ENCODE assay signal across 22 cellular contexts in genomic region chr22:37201066-37201820, GRCh38. TPM values are rescaled to one million over a fixed set of nuclear protein-coding genes. Genes with fewer than 3 reads are reported as not detected.
DNase-seq lines count a peak whose midpoint lies in the region; ATAC-seq, FAIRE-seq and TF ChIP-seq lines count a peak whose summit lies in the region.
"Had no signal": no experiment of that assay in that cellular context is flagged by ENCODE, and none has a peak within 500 bp of the region (broad histone marks: within the 10 kb centered on the region; RNA-seq: fewer than 3 reads in every experiment).

No MANE protein-coding gene starts in this region.

- no peaks in the 10 kb centered on the region for H4K20me1 ChIP-seq in BLaER1 treated with 17β-estradiol and CSF1 and Interleukin-3, amounts not matched to agents 10 nM and 100 nM

- H3K4me3 ChIP-seq in BLaER1 treated with 17β-estradiol and CSF1 and Interleukin-3, amounts not matched to agents 10 nM and 100 nM = no peak overlapping the region
- H3K4me3 ChIP-seq in tibial nerve = no peak overlapping the region
- H3K4me3 ChIP-seq: GM23248, ovary, PC-9, SK-N-MC had no signal

- H3K9ac ChIP-seq in BLaER1 treated with 17β-estradiol and CSF1 and Interleukin-3, amounts not matched to agents 10 nM and 100 nM = peak overlapping the region in 3 of 11 experiments; percentile 1 to 28 (median 12); a peak in 1 of 22 replicates
- H3K9ac ChIP-seq: GM23248, KMS-11 had no signal

- no peaks in the 10 kb centered on the region for H3K27me3 ChIP-seq in BLaER1 treated with 17β-estradiol and CSF1 and Interleukin-3, amounts not matched to agents 10 nM and 100 nM
- no peaks in the 10 kb centered on the region for H3K27me3 ChIP-seq in tibial nerve
- H3K27me3 ChIP-seq: BE2C, foreskin keratinocyte, ovary had no signal

- H3K36me3 ChIP-seq in BLaER1 treated with 17β-estradiol and CSF1 and Interleukin-3, amounts not matched to agents 10 nM and 100 nM = no peaks in the 10 kb centered on the region
- no peaks in the 10 kb centered on the region for H3K36me3 ChIP-seq in tibial nerve
- H3K36me3 ChIP-seq: BE2C, ovary had no signal

- no peak for TF ChIP-seq EP300 in tibial nerve (IDR thresholded peaks at IDR 0.05)

- TF ChIP-seq CTCF in tibial nerve (IDR thresholded peaks at IDR 0.05) = no peak

- H3K27me3 Mint-ChIP-seq in activated naive CD8-positive, alpha-beta T cell treated with anti-CD3 and anti-CD28 coated beads, Interleukin-2, amount 10 ng/mL, durations not matched to agents 7 days and 5 days = no peaks in the 10 kb centered on the region
- no peaks in the 10 kb centered on the region for H3K27me3 Mint-ChIP-seq in naive thymus-derived CD8-positive, alpha-beta T cell
- H3K27me3 Mint-ChIP-seq: activated CD4-positive, alpha-beta T cell treated with anti-CD3 and anti-CD28 coated beads, Interleukin-2, amount 10 ng/mL, durations not matched to agents 24 days and 14 days had no signal

- TF ChIP-seq POLR2A in tibial nerve (IDR thresholded peaks at IDR 0.05) = no peak

- peaks cover 5% of the 10 kb centered on the region for H3K36me3 Mint-ChIP-seq in activated naive CD8-positive, alpha-beta T cell treated with anti-CD3 and anti-CD28 coated beads, Interleukin-2, amount 10 ng/mL, durations not matched to agents 7 days and 5 days
- H3K36me3 Mint-ChIP-seq in naive thymus-derived CD8-positive, alpha-beta T cell = no peaks in the 10 kb centered on the region

- peak overlapping the region; percentile 42 for H3K27ac Mint-ChIP-seq in activated naive CD8-positive, alpha-beta T cell treated with anti-CD3 and anti-CD28 coated beads, Interleukin-2, amount 10 ng/mL, durations not matched to agents 7 days and 5 days
- peak overlapping the region; percentile 19 to 79 (median 64) for H3K27ac Mint-ChIP-seq in naive thymus-derived CD8-positive, alpha-beta T cell

- no peaks in the 10 kb centered on the region for H3K9me3 Mint-ChIP-seq in activated naive CD8-positive, alpha-beta T cell treated with anti-CD3 and anti-CD28 coated beads, Interleukin-2, amount 10 ng/mL, durations not matched to agents 7 days and 5 days
- H3K9me3 Mint-ChIP-seq in naive thymus-derived CD8-positive, alpha-beta T cell = no peaks in the 10 kb centered on the region
- H3K9me3 Mint-ChIP-seq: activated CD4-positive, alpha-beta T cell treated with anti-CD3 and anti-CD28 coated beads, Interleukin-2, amount 10 ng/mL, durations not matched to agents 24 days and 14 days had no signal

- 86 to 94% methylated on average over 13 of the region's 13 CpGs for WGBS in tibial nerve, 2 donors

- H3K27ac ChIP-seq in BLaER1 treated with 17β-estradiol and CSF1 and Interleukin-3, amounts not matched to agents 10 nM and 100 nM = peak overlapping the region in 1 of 11 experiments; percentile 2; a peak in 1 of 22 replicates
- no peak overlapping the region for H3K27ac ChIP-seq in tibial nerve
- H3K27ac ChIP-seq: foreskin keratinocyte, GM23248, KMS-11, ovary, PC-9, SK-N-MC had no signal

- no peak for DNase-seq in GM18507 (ENCODE audit: extremely low spot score, insufficient read length, low read depth)
- DNase-seq in activated naive CD8-positive, alpha-beta T cell treated with anti-CD3 and anti-CD28 coated beads, Interleukin-2, amount 10 ng/mL, durations not matched to agents 7 days and 5 days = no peak
- peak in 1 of 10 donors; percentile 31 for DNase-seq in naive thymus-derived CD8-positive, alpha-beta T cell
- no peak for DNase-seq in COLO668 (lab: John Stamatoyannopoulos, UW; ENCODE audit: unreplicated experiment)
- DNase-seq in tibial nerve (ENCODE audit: low spot score in 2 of 2) = no peak
- DNase-seq: activated CD4-positive, alpha-beta T cell treated with anti-CD3 and anti-CD28 coated beads, Interleukin-2, amount 10 ng/mL, durations not matched to agents 24 days and 14 days; BE2C; foreskin keratinocyte; GF-D8; NCI-H1105 treated with DMSO at 0.1 percent for 48 hours; NCI-H748 treated with DMSO at 0.1 percent for 48 hours; PC-9; stimulated activated CD4-positive, alpha-beta T cell treated with anti-CD3 and anti-CD28 coated beads, Interleukin-4, amount 100 ng/mL, for 4 hours; stimulated activated CD8-positive, alpha-beta memory T cell treated with anti-CD3 and anti-CD28 coated beads, Interleukin-4, amount 100 ng/mL, for 48 hours had no signal

- POLR2A ChIA-PET in activated naive CD8-positive, alpha-beta T cell treated with anti-CD3 and anti-CD28 coated beads, Interleukin-2, amount 10 ng/mL, durations not matched to agents 7 days and 5 days (lab: Charles Lee) = interaction anchor here (0.6 to 4.8 kb wide), 9 partner anchors 8 to 425 kb away, joined by 3 to 46 read pairs (median 6); partner anchors contain the start of genes IFT27, IL2RB and RAC2
- POLR2A ChIA-PET in naive thymus-derived CD8-positive, alpha-beta T cell (lab: Charles Lee) = interaction anchor here (0.7 to 31.6 kb wide), 7 partner anchors 8 to 271 kb away, joined by 4 to 1090 read pairs (median 28); partner anchors contain the start of genes IL2RB and RAC2

- H3K9me3 ChIP-seq in BLaER1 treated with 17β-estradiol and CSF1 and Interleukin-3, amounts not matched to agents 10 nM and 100 nM (replicated peaks in 1 of 11) = no peaks in the 10 kb centered on the region
- no peaks in the 10 kb centered on the region for H3K9me3 ChIP-seq in tibial nerve
- H3K9me3 ChIP-seq: BE2C, ovary had no signal

- FAIRE-seq in GM18507 (lab: Jason Lieb, UNC) = peak; percentile 46
- FAIRE-seq: colon had no signal

- no peak overlapping the region for H3K4me3 Mint-ChIP-seq in activated naive CD8-positive, alpha-beta T cell treated with anti-CD3 and anti-CD28 coated beads, Interleukin-2, amount 10 ng/mL, durations not matched to agents 7 days and 5 days
- peak overlapping the region in 1 of 10 donors; percentile 34 for H3K4me3 Mint-ChIP-seq in naive thymus-derived CD8-positive, alpha-beta T cell
- H3K4me3 Mint-ChIP-seq: activated CD4-positive, alpha-beta T cell treated with anti-CD3 and anti-CD28 coated beads, Interleukin-2, amount 10 ng/mL, durations not matched to agents 24 days and 14 days had no signal

- peaks cover 33% of the 10 kb centered on the region for H3K4me1 Mint-ChIP-seq in activated naive CD8-positive, alpha-beta T cell treated with anti-CD3 and anti-CD28 coated beads, Interleukin-2, amount 10 ng/mL, durations not matched to agents 7 days and 5 days
- H3K4me1 Mint-ChIP-seq in naive thymus-derived CD8-positive, alpha-beta T cell = peaks cover 19 to 82% (median 75%) of the 10 kb centered on the region in 4 donors

- peaks cover 37 to 55% (median 50%) of the 10 kb centered on the region in 10 experiments for H3K4me1 ChIP-seq in BLaER1 treated with 17β-estradiol and CSF1 and Interleukin-3, amounts not matched to agents 10 nM and 100 nM
- peaks cover 7 to 28% (median 24%) of the 10 kb centered on the region in 4 donors for H3K4me1 ChIP-seq in tibial nerve

- peak overlapping the region; percentile 20 to 98 (median 66); a peak in 18 of 22 replicates for H3K4me2 ChIP-seq in BLaER1 treated with 17β-estradiol and CSF1 and Interleukin-3, amounts not matched to agents 10 nM and 100 nM
- H3K4me2 ChIP-seq: KMS-11, PC-9 had no signal

- ATAC-seq in activated naive CD8-positive, alpha-beta T cell treated with anti-CD3 and anti-CD28 coated beads, Interleukin-2, amount 10 ng/mL, durations not matched to agents 7 days and 5 days (ENCODE audit: low read depth) = no peak
- ATAC-seq in naive thymus-derived CD8-positive, alpha-beta T cell = no peak
- ATAC-seq in GM21717 (IDR thresholded peaks at IDR 0.05; ENCODE audit: unreplicated experiment) = no peak
- ATAC-seq: foreskin keratinocyte had no signal

RNA-seq across cellular contexts. Expression of gene SSTR3, which starts 11.0 kb away (rescaled TPM):
- total RNA-seq in activated naive CD8-positive, alpha-beta T cell treated with anti-CD3 and anti-CD28 coated beads, Interleukin-2, amount 10 ng/mL, durations not matched to agents 7 days and 5 days = 10 to 100 TPM; 10.1 to 11.3 TPM
- 10 to 100 TPM; 13.5 to 13.7 TPM for total RNA-seq in naive thymus-derived CD8-positive, alpha-beta T cell
- 1 to 10 TPM; 2.9 to 7.3 (median 4.2) TPM for polyA plus RNA-seq in naive thymus-derived CD8-positive, alpha-beta T cell
- total RNA-seq in tibial nerve = not detected
- total RNA-seq: foreskin keratinocyte, GM23248, PC-9, skeletal muscle tissue had no signal
- polyA plus RNA-seq: foreskin keratinocyte, GM23248 had no signal

RNA-seq across cellular contexts. Expression of gene C1QTNF6, which starts 13.2 kb away (rescaled TPM):
- 10 to 100 TPM; 15.2 to 15.7 TPM for total RNA-seq in activated naive CD8-positive, alpha-beta T cell treated with anti-CD3 and anti-CD28 coated beads, Interleukin-2, amount 10 ng/mL, durations not matched to agents 7 days and 5 days
- 10 to 100 TPM; 24.6 to 25.7 TPM for total RNA-seq in naive thymus-derived CD8-positive, alpha-beta T cell
- polyA plus RNA-seq in naive thymus-derived CD8-positive, alpha-beta T cell = 1 to 10 TPM in 2 of 3 donors, under 1 TPM in 1; 0.68 to 4.0 (median 1.7) TPM
- 1 to 10 TPM; 2.6 to 3.9 (median 3.4) TPM for total RNA-seq in tibial nerve

RNA-seq across cellular contexts. Expression of gene RAC2, which starts 42.8 kb away (rescaled TPM):
- total RNA-seq in activated naive CD8-positive, alpha-beta T cell treated with anti-CD3 and anti-CD28 coated beads, Interleukin-2, amount 10 ng/mL, durations not matched to agents 7 days and 5 days = 1,000 to 10,000 TPM in 1 of 2 experiments, 100 to 1,000 TPM in 1; 963 to 1,011 TPM
- total RNA-seq in naive thymus-derived CD8-positive, alpha-beta T cell = 100 to 1,000 TPM; 295 to 297 TPM
- polyA plus RNA-seq in naive thymus-derived CD8-positive, alpha-beta T cell = 1,000 to 10,000 TPM in 2 of 3 donors, 100 to 1,000 TPM in 1; 740 to 1,115 (median 1,110) TPM
- total RNA-seq in tibial nerve = 10 to 100 TPM in 1 of 4 donors, 1 to 10 TPM in 3; 6.3 to 18.6 (median 7.8) TPM

RNA-seq across cellular contexts. Expression of gene IL2RB, which starts 51.5 kb away (rescaled TPM):
- 100 to 1,000 TPM; 223 to 232 TPM for total RNA-seq in activated naive CD8-positive, alpha-beta T cell treated with anti-CD3 and anti-CD28 coated beads, Interleukin-2, amount 10 ng/mL, durations not matched to agents 7 days and 5 days
- total RNA-seq in naive thymus-derived CD8-positive, alpha-beta T cell = 10 to 100 TPM; 31.1 to 34.2 TPM
- polyA plus RNA-seq in naive thymus-derived CD8-positive, alpha-beta T cell = 100 to 1,000 TPM in 1 of 3 donors, 10 to 100 TPM in 2; 74.9 to 113 (median 81.1) TPM
- 1 to 10 TPM in 2 of 4 donors, under 1 TPM in 1, not detected in 1; 0.22 to 2.7 (median 1.2) TPM for total RNA-seq in tibial nerve
- total RNA-seq: GM23248 had no signal

Comparison
In these comparisons a context has a peak if more than half of its experiments do, and no peak if none do; other contexts are left out.
1. RNA of gene SSTR3, which starts 11.0 kb away (total RNA-seq): 13.5 to 13.7 TPM in naive thymus-derived CD8-positive, alpha-beta T cell and 10.1 to 11.3 TPM in activated naive CD8-positive, alpha-beta T cell treated with anti-CD3 and anti-CD28 coated beads, Interleukin-2, amount 10 ng/mL, durations not matched to agents 7 days and 5 days; not detected in tibial nerve; every median in the first group is over 10 times any median in the second.
2. RNA of gene RAC2, which starts 42.8 kb away (total RNA-seq): 963 to 1,011 TPM in activated naive CD8-positive, alpha-beta T cell treated with anti-CD3 and anti-CD28 coated beads, Interleukin-2, amount 10 ng/mL, durations not matched to agents 7 days and 5 days and 295 to 297 TPM in naive thymus-derived CD8-positive, alpha-beta T cell; 6.3 to 18.6 TPM in tibial nerve; every median in the first group is over 10 times any median in the second.